In the genomic region with DNA sequence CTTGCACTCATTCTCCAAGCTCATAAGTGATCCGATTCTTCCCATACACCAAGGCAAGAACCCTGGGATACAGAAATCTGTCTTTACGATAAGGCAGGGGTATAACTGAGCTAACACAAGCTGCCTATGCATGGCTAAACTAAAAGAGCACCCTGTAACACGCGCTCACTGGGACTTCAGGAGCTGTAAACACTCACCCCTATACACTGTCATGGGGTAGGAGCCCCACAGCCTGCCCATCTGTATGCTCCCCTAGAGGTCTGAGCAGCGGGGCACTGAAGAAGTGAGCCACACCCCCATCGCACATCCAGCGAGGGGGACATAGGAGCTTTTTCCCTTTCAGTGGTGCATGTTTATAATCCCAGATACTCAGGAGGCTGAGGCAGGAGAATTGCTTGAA, we compare ENCODE assay signal across 33 cellular contexts.
"Had no signal": no experiment of that assay in that cellular context is flagged by ENCODE, and none has a peak within 500 bp of the region (broad histone marks: within the 10 kb centered on the region; RNA-seq: fewer than 3 reads in every experiment).

No MANE protein-coding gene starts in this region.

- H3K4me3 ChIP-seq: ascending aorta, cardiac muscle cell, coronary artery, gastroesophageal sphincter, heart left ventricle, left ventricle myocardium inferior, lung, pancreas, psoas muscle, sigmoid colon, upper lobe of left lung, vagina had no signal

- H3K36me3 ChIP-seq: cardiac muscle cell, gastroesophageal sphincter, heart left ventricle, pancreas, sigmoid colon, upper lobe of left lung, vagina had no signal

- DNase-seq: activated CD4-positive, alpha-beta memory T cell treated with anti-CD3 and anti-CD28 coated beads for 36 hours; activated CD4-positive, alpha-beta T cell treated with anti-CD3 and anti-CD28 coated beads, Interleukin-2, amount 10 ng/mL, durations not matched to agents 24 days and 14 days; activated CD8-positive, alpha-beta memory T cell treated with anti-CD3 and anti-CD28 coated beads, Interleukin-2, amount 50 U/mL, for 48 hours; activated gamma-delta T cell; activated naive CD4-positive, alpha-beta T cell treated with anti-CD3 and anti-CD28 coated beads, Interleukin-2, amount 10 ng/mL, durations not matched to agents 7 days and 5 days; activated naive CD8-positive, alpha-beta T cell treated with anti-CD3 and anti-CD28 coated beads, Interleukin-2, amount 10 ng/mL, durations not matched to agents 7 days and 5 days; activated T-cell treated with anti-CD3 and anti-CD28 coated beads, Interleukin-2, amount 50 U/mL, for 24 hours; cerebellar nuclear complex; effector memory CD8-positive, alpha-beta T cell; heart left ventricle; left ventricle myocardium inferior; nephron progenitor cell; nucleus accumbens; pancreas; psoas muscle; sigmoid colon; small intestine; stimulated activated CD4-positive, alpha-beta T cell treated with anti-CD3 and anti-CD28 coated beads, Interleukin-4, amount 100 ng/mL, for 24 hours; stimulated activated naive CD8-positive, alpha-beta T cell treated with anti-CD3 and anti-CD28 coated beads, Interleukin-15, amount 100 ng/mL, for 72 hours; substantia nigra; T-helper 9 cell had no signal

- H3K9me3 Mint-ChIP-seq: activated CD4-positive, alpha-beta T cell treated with anti-CD3 and anti-CD28 coated beads, Interleukin-2, amount 10 ng/mL, durations not matched to agents 24 days and 14 days; activated T-cell treated with anti-CD3 and anti-CD28 coated beads, Interleukin-2, amount 50 U/mL, for 24 hours; effector memory CD8-positive, alpha-beta T cell; stimulated activated effector memory CD8-positive, alpha-beta T cell treated with anti-CD3 and anti-CD28 coated beads, Interleukin-12 subunit alpha, Interleukin-12 subunit beta, amount 100 ng/mL, for 72 hours; T-helper 1 cell treated with Interleukin-12 subunit alpha and Interleukin-12 subunit beta and Interleukin-4 antibody, amounts not matched to agents 30 μg/mL and 1 μg/mL, for 36 hours had no signal

- H3K27ac Mint-ChIP-seq: activated CD4-positive, alpha-beta memory T cell treated with anti-CD3 and anti-CD28 coated beads for 36 hours; activated CD4-positive, alpha-beta T cell treated with anti-CD3 and anti-CD28 coated beads, Interleukin-2, amount 10 ng/mL, durations not matched to agents 24 days and 14 days; activated naive CD8-positive, alpha-beta T cell treated with anti-CD3 and anti-CD28 coated beads, Interleukin-2, amount 10 ng/mL, durations not matched to agents 7 days and 5 days; activated T-cell treated with anti-CD3 and anti-CD28 coated beads, Interleukin-2, amount 50 U/mL, for 24 hours; brain; effector memory CD8-positive, alpha-beta T cell; stimulated activated effector memory CD8-positive, alpha-beta T cell treated with anti-CD3 and anti-CD28 coated beads, Interleukin-12 subunit alpha, Interleukin-12 subunit beta, amount 100 ng/mL, for 72 hours; stimulated activated naive CD8-positive, alpha-beta T cell treated with anti-CD3 and anti-CD28 coated beads, Interleukin-15, amount 100 ng/mL, for 72 hours; T-helper 1 cell treated with Interleukin-12 subunit alpha and Interleukin-12 subunit beta and Interleukin-4 antibody, amounts not matched to agents 30 μg/mL and 1 μg/mL, for 36 hours had no signal

- H3K4me1 ChIP-seq: gastroesophageal sphincter, left ventricle myocardium inferior, pancreas, psoas muscle, upper lobe of left lung, vagina had no signal

- H3K27ac ChIP-seq: ascending aorta, cardiac muscle cell, coronary artery, gastroesophageal sphincter, heart left ventricle, left ventricle myocardium inferior, pancreas, psoas muscle, sigmoid colon, upper lobe of left lung, vagina, VCaP had no signal

- H3K27me3 ChIP-seq: ascending aorta, cardiac muscle cell, gastroesophageal sphincter, heart left ventricle, pancreas, sigmoid colon, upper lobe of left lung, vagina had no signal

- H3K27me3 Mint-ChIP-seq: activated CD4-positive, alpha-beta memory T cell treated with anti-CD3 and anti-CD28 coated beads for 36 hours; activated CD4-positive, alpha-beta T cell treated with anti-CD3 and anti-CD28 coated beads, Interleukin-2, amount 10 ng/mL, durations not matched to agents 24 days and 14 days; activated naive CD4-positive, alpha-beta T cell treated with anti-CD3 and anti-CD28 coated beads, Interleukin-2, amount 10 ng/mL, durations not matched to agents 7 days and 5 days; activated naive CD8-positive, alpha-beta T cell treated with anti-CD3 and anti-CD28 coated beads, Interleukin-2, amount 10 ng/mL, durations not matched to agents 7 days and 5 days; activated T-cell treated with anti-CD3 and anti-CD28 coated beads, Interleukin-2, amount 50 U/mL, for 24 hours; brain; effector memory CD8-positive, alpha-beta T cell; stimulated activated naive CD8-positive, alpha-beta T cell treated with anti-CD3 and anti-CD28 coated beads, Interleukin-15, amount 100 ng/mL, for 72 hours had no signal

- ATAC-seq: activated CD4-positive, CD25-positive, alpha-beta regulatory T cell treated with anti-CD3 and anti-CD28 coated beads, Interleukin-2, amount 50 U/mL, for 24 hours; effector memory CD8-positive, alpha-beta T cell; gastroesophageal sphincter; heart left ventricle; pancreas; psoas muscle; stimulated activated effector memory CD8-positive, alpha-beta T cell treated with anti-CD3 and anti-CD28 coated beads, Interleukin-12 subunit alpha, Interleukin-12 subunit beta, amount 100 ng/mL, for 72 hours; stimulated activated naive CD8-positive, alpha-beta T cell treated with anti-CD3 and anti-CD28 coated beads, Interleukin-15, amount 100 ng/mL, for 72 hours had no signal

- H3K4me3 Mint-ChIP-seq: activated CD4-positive, alpha-beta memory T cell treated with anti-CD3 and anti-CD28 coated beads for 36 hours; activated CD4-positive, alpha-beta T cell treated with anti-CD3 and anti-CD28 coated beads, Interleukin-2, amount 10 ng/mL, durations not matched to agents 24 days and 14 days; activated naive CD4-positive, alpha-beta T cell treated with anti-CD3 and anti-CD28 coated beads, Interleukin-2, amount 10 ng/mL, durations not matched to agents 7 days and 5 days; activated naive CD8-positive, alpha-beta T cell treated with anti-CD3 and anti-CD28 coated beads, Interleukin-2, amount 10 ng/mL, durations not matched to agents 7 days and 5 days; activated T-cell treated with anti-CD3 and anti-CD28 coated beads, Interleukin-2, amount 50 U/mL, for 24 hours; brain; effector memory CD8-positive, alpha-beta T cell; nephron progenitor cell; stimulated activated effector memory CD8-positive, alpha-beta T cell treated with anti-CD3 and anti-CD28 coated beads, Interleukin-12 subunit alpha, Interleukin-12 subunit beta, amount 100 ng/mL, for 72 hours; stimulated activated naive CD8-positive, alpha-beta T cell treated with anti-CD3 and anti-CD28 coated beads, Interleukin-15, amount 100 ng/mL, for 72 hours; T-helper 1 cell treated with Interleukin-12 subunit alpha and Interleukin-12 subunit beta and Interleukin-4 antibody, amounts not matched to agents 30 μg/mL and 1 μg/mL, for 36 hours had no signal

- H3K9me3 ChIP-seq: ascending aorta, gastroesophageal sphincter, pancreas, psoas muscle, sigmoid colon, upper lobe of left lung, vagina had no signal
